In the genomic region with DNA sequence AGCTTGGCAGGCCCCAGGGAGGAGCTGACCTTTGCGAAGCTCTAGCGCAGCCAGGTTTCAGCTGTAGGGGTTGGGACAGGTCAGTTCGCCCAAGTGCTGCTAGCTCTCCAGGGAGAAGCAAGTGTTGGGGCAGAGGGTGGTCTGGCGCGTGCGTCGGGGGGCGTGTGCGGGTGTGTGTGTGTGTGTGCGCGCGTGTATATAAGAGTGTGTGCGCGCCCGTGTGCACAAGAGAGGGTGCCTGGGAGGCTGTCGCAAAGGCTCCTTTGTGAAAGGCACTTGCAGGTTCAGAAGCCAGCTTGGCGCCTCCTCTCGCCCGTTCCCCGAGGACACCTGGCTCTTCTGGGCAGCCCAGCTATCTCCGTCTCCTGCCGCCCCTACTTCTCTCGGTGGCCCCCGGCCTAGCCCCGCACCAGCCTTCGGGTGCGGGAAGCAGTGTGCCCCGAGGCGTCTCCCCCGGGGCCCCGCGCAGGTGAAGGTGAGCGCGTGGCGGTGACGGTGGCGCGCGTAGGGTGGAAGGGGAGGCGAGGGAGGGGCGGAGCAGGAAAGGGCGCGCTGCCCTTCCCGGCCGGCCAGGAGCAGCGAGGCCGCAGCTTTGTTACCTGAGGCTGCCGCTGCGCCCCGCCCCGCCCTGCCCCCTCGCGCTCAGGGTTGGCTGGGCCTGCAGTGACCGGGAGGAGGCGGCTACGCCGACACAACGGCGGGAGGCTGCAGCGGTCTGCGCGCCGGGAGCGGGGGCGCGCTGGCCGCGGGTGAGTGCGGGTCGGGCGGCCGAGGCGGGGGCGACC, we compare ENCODE assay signal across 8 cellular contexts. TPM values are rescaled to one million over a fixed set of nuclear protein-coding genes. Genes with fewer than 3 reads are reported as not detected.
DNase-seq lines count a peak whose midpoint lies in the region; ATAC-seq and TF ChIP-seq lines count a peak whose summit lies in the region.

A gene with protein sequence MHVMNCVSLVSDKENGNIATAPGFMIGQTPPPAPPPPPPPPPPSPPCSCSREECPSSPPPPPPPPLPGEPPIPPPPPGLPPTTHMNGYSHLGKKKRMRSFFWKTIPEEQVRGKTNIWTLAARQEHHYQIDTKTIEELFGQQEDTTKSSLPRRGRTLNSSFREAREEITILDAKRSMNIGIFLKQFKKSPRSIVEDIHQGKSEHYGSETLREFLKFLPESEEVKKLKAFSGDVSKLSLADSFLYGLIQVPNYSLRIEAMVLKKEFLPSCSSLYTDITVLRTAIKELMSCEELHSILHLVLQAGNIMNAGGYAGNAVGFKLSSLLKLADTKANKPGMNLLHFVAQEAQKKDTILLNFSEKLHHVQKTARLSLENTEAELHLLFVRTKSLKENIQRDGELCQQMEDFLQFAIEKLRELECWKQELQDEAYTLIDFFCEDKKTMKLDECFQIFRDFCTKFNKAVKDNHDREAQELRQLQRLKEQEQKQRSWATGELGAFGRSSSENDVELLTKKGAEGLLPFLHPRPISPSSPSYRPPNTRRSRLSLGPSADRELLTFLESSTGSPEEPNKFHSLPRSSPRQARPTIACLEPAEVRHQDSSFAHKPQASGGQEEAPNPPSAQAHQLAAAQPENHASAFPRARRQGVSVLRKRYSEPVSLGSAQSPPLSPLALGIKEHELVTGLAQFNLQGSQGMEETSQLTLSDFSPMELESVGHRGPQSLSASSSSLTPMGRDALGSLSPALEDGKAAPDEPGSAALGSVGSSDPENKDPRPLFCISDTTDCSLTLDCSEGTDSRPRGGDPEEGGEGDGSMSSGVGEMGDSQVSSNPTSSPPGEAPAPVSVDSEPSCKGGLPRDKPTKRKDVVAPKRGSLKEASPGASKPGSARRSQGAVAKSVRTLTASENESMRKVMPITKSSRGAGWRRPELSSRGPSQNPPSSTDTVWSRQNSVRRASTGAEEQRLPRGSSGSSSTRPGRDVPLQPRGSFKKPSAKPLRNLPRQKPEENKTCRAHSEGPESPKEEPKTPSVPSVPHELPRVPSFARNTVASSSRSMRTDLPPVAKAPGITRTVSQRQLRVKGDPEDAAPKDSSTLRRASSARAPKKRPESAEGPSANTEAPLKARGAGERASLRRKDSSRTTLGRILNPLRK (plus strand): TSS at position 663 of the 785 bp plus-strand sequence. CDS start 6,735 bp downstream, outside the sequence.

- H3K27ac ChIP-seq in skin epidermis: peak within 1 kb of the TSS in 18 of 21 experiments; percentile 44 to 85 (median 74)

- H3K9me3 ChIP-seq in iPS-18c (ENCODE audit: control insufficient read depth, insufficient read depth, low read length): peaks cover 2% of the 10 kb centered on the region

- peak; percentile 43 for ATAC-seq in GM18511 (IDR thresholded peaks at IDR 0.05; ENCODE audit: unreplicated experiment)
- no peak for ATAC-seq in HG03196 (IDR thresholded peaks at IDR 0.05; ENCODE audit: unreplicated experiment)

- no peaks in the 10 kb centered on the region for H3K36me3 ChIP-seq in BJ (ENCODE audit: control insufficient read depth, insufficient read depth, low read length)

- H3K4me3 ChIP-seq in BJ (ENCODE audit: low read depth, low read length): peak within 1 kb of the TSS; percentile 48
- H3K4me3 ChIP-seq in astrocyte of the cerebellum (ENCODE audit: low read depth, low read length): peak within 1 kb of the TSS; percentile 57
- peak within 1 kb of the TSS; percentile 85 for H3K4me3 ChIP-seq in iPS-18c (ENCODE audit: insufficient read depth, low read depth, low read length)
- H3K4me3 ChIP-seq in skin epidermis: peak within 1 kb of the TSS; percentile 44 to 83 (median 65)

- peaks cover 10% of the 10 kb centered on the region for H3K27me3 ChIP-seq in BJ (ENCODE audit: control insufficient read depth, insufficient read depth, low read length)

- DNase-seq in BJ (ENCODE audit: low read depth): no peak
- peak; percentile 70 for DNase-seq in NCI-H2196 (lab: John Stamatoyannopoulos, UW; ENCODE audit: unreplicated experiment)
- DNase-seq in astrocyte of the cerebellum (ENCODE audit: low read depth): no peak
- DNase-seq in NCI-H446 treated with DMSO at 0.1 percent for 48 hours (lab: John Stamatoyannopoulos, UW): no peak

- POLR2A ChIA-PET in BJ (lab: Charles Lee): no interaction called here

- TF ChIP-seq CTCF in BJ (IDR thresholded peaks at IDR 0.05; ENCODE audit: insufficient read depth, low read depth, low read length) (no peak), astrocyte of the cerebellum (IDR thresholded peaks at IDR 0.05; ENCODE audit: low read depth, low read length, missing control alignments) (no peak)

- in situ Hi-C loops in astrocyte of the cerebellum (cut with HindIII; ENCODE audit: low sequenced_read_pairs): no loop called here

- CTCF ChIA-PET in BJ (lab: Yijun Ruan, JAX): interaction anchor here (0.7 kb wide), 1 partner anchor 191 kb away, joined by 3 read pairs; no protein-coding TSS in a partner anchor

RNA-seq across cellular contexts. Expression of the gene that starts here (rescaled TPM):
- polyA plus RNA-seq in BJ (2011; rRNA removed): 0.17 and 0.22 TPM in 2 replicates
- polyA minus RNA-seq in BJ (2011; rRNA and poly(A)+ RNA removed): 0.19 and 0.36 TPM in 2 replicates
